ENCODE assay signal across 1 cellular context in the genomic region with DNA sequence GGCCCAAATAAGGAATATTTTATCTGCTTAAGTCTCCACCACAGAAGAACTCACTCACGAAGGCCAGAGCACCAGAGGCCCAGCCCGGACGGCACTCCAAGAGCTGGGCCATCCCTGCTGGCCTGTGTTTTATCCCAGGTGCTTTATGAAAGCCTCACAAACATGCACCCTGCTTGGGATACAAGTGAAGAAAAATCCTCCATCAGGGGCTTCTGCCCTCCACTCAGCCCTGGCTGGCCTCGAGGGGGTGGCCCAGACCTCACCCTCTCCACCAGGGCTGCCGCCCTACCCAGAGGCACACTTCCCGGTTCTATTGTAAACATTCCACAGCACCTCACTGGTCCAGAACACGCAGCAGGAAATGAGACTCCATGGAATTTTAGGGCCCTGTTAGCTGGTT.
TF ChIP-seq lines count a peak whose summit lies in the region.

No MANE protein-coding gene starts in this region.

TF ChIP-seq in HepG2, 621 proteins besides CTCF, POLR2A, EP300 and RAD21:
- TF ChIP-seq, protein P1, sequence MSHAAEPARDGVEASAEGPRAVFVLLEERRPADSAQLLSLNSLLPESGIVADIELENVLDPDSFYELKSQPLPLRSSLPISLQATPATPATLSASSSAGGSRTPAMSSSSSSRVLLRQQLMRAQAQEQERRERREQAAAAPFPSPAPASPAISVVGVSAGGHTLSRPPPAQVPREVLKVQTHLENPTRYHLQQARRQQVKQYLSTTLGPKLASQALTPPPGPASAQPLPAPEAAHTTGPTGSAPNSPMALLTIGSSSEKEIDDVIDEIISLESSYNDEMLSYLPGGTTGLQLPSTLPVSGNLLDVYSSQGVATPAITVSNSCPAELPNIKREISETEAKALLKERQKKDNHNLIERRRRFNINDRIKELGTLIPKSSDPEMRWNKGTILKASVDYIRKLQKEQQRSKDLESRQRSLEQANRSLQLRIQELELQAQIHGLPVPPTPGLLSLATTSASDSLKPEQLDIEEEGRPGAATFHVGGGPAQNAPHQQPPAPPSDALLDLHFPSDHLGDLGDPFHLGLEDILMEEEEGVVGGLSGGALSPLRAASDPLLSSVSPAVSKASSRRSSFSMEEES (CRISPR knock-in tag; IDR thresholded peaks at IDR 0.05): no peak
- TF ChIP-seq TMF1 (CRISPR knock-in tag; IDR thresholded peaks at IDR 0.05; ENCODE audit: low read depth) (no peak), RNF2 (conservative IDR thresholded peaks at IDR 0.05; ENCODE audit: low read depth) (no peak), NBN (conservative IDR thresholded peaks at IDR 0.05) (no peak)
